ENCODE assay signal across 30 cellular contexts in the genomic region with DNA sequence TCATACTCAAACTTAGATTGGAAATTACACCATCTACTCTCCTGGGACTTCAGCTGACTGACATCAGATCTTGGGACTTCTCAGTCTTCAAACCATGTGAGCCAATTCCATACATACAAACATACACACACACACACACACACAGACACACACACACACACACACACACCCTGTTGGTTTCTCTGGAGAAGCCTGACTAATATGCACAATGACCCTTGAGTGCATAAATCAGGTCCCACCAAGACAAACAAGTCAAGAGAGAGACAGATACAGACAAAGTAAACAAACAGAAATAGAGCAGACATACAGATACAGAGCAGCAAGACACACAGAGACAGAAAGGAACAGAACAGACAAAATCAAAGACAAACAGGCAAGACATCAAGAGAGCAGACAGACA.
"Had no signal": no experiment of that assay in that cellular context is flagged by ENCODE, and none has a peak within 500 bp of the region (broad histone marks: within the 10 kb centered on the region; RNA-seq: fewer than 3 reads in every experiment).

No MANE protein-coding gene starts in this region.

- H3K27me3 ChIP-seq: ascending aorta had no signal

- H3K27ac Mint-ChIP-seq: activated CD4-positive, alpha-beta memory T cell treated with anti-CD3 and anti-CD28 coated beads for 36 hours; activated CD4-positive, alpha-beta T cell treated with anti-CD3 and anti-CD28 coated beads, Interleukin-2, amount 10 ng/mL, durations not matched to agents 7 days and 5 days; activated naive CD4-positive, alpha-beta T cell treated with anti-CD3 and anti-CD28 coated beads, Interleukin-2, amount 50 U/mL, for 72 hours; activated naive CD8-positive, alpha-beta T cell treated with anti-CD3 and anti-CD28 coated beads, Interleukin-2, amount 50 U/mL, for 24 hours; T-cell had no signal

- FAIRE-seq: TTC549 had no signal

- H3K4me3 ChIP-seq: ascending aorta, body of pancreas, SK-N-MC had no signal

- H3K4me1 Mint-ChIP-seq: activated CD4-positive, alpha-beta T cell treated with anti-CD3 and anti-CD28 coated beads, Interleukin-2, amount 10 ng/mL, durations not matched to agents 7 days and 5 days; activated naive CD8-positive, alpha-beta T cell treated with anti-CD3 and anti-CD28 coated beads, Interleukin-2, amount 50 U/mL, for 24 hours; central memory CD8-positive, alpha-beta T cell; T-cell had no signal

- H3K9me3 ChIP-seq: ascending aorta, body of pancreas had no signal

- H3K4me3 Mint-ChIP-seq: activated CD4-positive, alpha-beta memory T cell treated with anti-CD3 and anti-CD28 coated beads for 36 hours; activated CD4-positive, alpha-beta T cell treated with anti-CD3 and anti-CD28 coated beads, Interleukin-2, amount 10 ng/mL, durations not matched to agents 7 days and 5 days; activated naive CD8-positive, alpha-beta T cell treated with anti-CD3 and anti-CD28 coated beads, Interleukin-2, amount 50 U/mL, for 24 hours; activated T-cell treated with anti-CD3 and anti-CD28 coated beads, Interleukin-2, amount 50 U/mL, for 4 hours; central memory CD8-positive, alpha-beta T cell; T-cell had no signal

- H3K9me3 Mint-ChIP-seq: activated CD4-positive, alpha-beta T cell treated with anti-CD3 and anti-CD28 coated beads, Interleukin-2, amount 10 ng/mL, durations not matched to agents 7 days and 5 days; activated naive CD4-positive, alpha-beta T cell treated with anti-CD3 and anti-CD28 coated beads, Interleukin-2, amount 50 U/mL, for 72 hours; activated naive CD8-positive, alpha-beta T cell treated with anti-CD3 and anti-CD28 coated beads, Interleukin-2, amount 50 U/mL, for 24 hours; activated T-cell treated with anti-CD3 and anti-CD28 coated beads, Interleukin-2, amount 50 U/mL, for 4 hours; T-cell had no signal

- DNase-seq: activated CD4-positive, alpha-beta memory T cell treated with anti-CD3 and anti-CD28 coated beads for 36 hours; activated CD4-positive, alpha-beta T cell treated with anti-CD3 and anti-CD28 coated beads, Interleukin-2, amount 10 ng/mL, durations not matched to agents 7 days and 5 days; activated CD4-positive, CD25-positive, alpha-beta regulatory T cell; activated CD8-positive, alpha-beta memory T cell treated with anti-CD3 and anti-CD28 coated beads for 24 hours; activated effector memory CD4-positive, alpha-beta T cell treated with anti-CD3 and anti-CD28 coated beads, Interleukin-2, amount 50 U/mL, for 16 hours; activated naive CD4-positive, alpha-beta T cell treated with Interleukin-2 at 50 U/mL for 16 hours; activated naive CD8-positive, alpha-beta T cell treated with anti-CD3 and anti-CD28 coated beads, Interleukin-2, amount 50 U/mL, for 24 hours; activated T-cell treated with anti-CD3 and anti-CD28 coated beads, Interleukin-2, amount 50 U/mL, for 4 hours; amniotic stem cell; body of pancreas; Kasumi-1; KBM-7; NCI-H1694; NCI-H2029; NCI-H2171; NCI-H2227 treated with DMSO at 0.1 percent for 48 hours; NCI-H446 treated with DMSO at 0.1 percent for 48 hours; NCI-H524 treated with DMSO at 0.1 percent for 48 hours; NCI-H82; RPMI8226; T-cell; T-helper 2 cell; T1000 had no signal

- H3K36me3 Mint-ChIP-seq: activated naive CD4-positive, alpha-beta T cell treated with anti-CD3 and anti-CD28 coated beads, Interleukin-2, amount 50 U/mL, for 72 hours; T-cell had no signal

- ATAC-seq: activated naive CD4-positive, alpha-beta T cell treated with anti-CD3 and anti-CD28 coated beads, Interleukin-2, amount 50 U/mL, for 72 hours; activated naive CD8-positive, alpha-beta T cell treated with anti-CD3 and anti-CD28 coated beads, Interleukin-2, amount 50 U/mL, for 24 hours; activated T-cell treated with anti-CD3 and anti-CD28 coated beads, Interleukin-2, amount 50 U/mL, for 4 hours; body of pancreas; Panc1; Right ventricle myocardium inferior; T-cell had no signal

- H3K27ac ChIP-seq: ascending aorta, body of pancreas, SK-N-MC had no signal

- H3K4me1 ChIP-seq: ascending aorta, body of pancreas had no signal

- H3K36me3 ChIP-seq: ascending aorta had no signal
